36 cellular contexts compared by ENCODE assay signal in genomic region chr13:85626603-85627002, GRCh38.
"Had no signal": no experiment of that assay in that cellular context is flagged by ENCODE, and none has a peak within 500 bp of the region (broad histone marks: within the 10 kb centered on the region; RNA-seq: fewer than 3 reads in every experiment).

No MANE protein-coding gene starts in this region.

- DNase-seq: Kasumi-1, MG63, MM.1S, MV-4-11, NCI-H1048, NCI-H1092, NCI-H1092 treated with DMSO at 0.1 percent for 48 hours, NCI-H1105, NCI-H1105 treated with DMSO at 0.1 percent for 48 hours, NCI-H1417, NCI-H1417 treated with DMSO at 0.1 percent for 48 hours, NCI-H1436, NCI-H1436 treated with DMSO at 0.1 percent for 48 hours, NCI-H146, NCI-H1694, NCI-H1694 treated with DMSO at 0.1 percent for 48 hours, NCI-H187, NCI-H187 treated with DMSO at 0.1 percent for 48 hours, NCI-H1930, NCI-H2029, NCI-H2029 treated with DMSO at 0.1 percent for 48 hours, NCI-H2081, NCI-H2081 treated with DMSO at 0.1 percent for 48 hours, NCI-H2107, NCI-H2171, NCI-H2171 treated with DMSO at 0.1 percent for 48 hours, NCI-H2227 treated with DMSO at 0.1 percent for 48 hours, NCI-H226, NCI-H345, NCI-H446, NCI-H446 treated with DMSO at 0.1 percent for 48 hours, NCI-H510A, NCI-H510A treated with DMSO at 0.1 percent for 48 hours, NCI-H524, NCI-H524 treated with DMSO at 0.1 percent for 48 hours had no signal

- H3K4me2 ChIP-seq: KMS-11 had no signal

- H3K36me3 ChIP-seq: MG63 had no signal

- H3K4me3 ChIP-seq: MG63 had no signal

- H3K27ac ChIP-seq: KMS-11 had no signal

- H3K9me3 ChIP-seq: MG63 had no signal

- H3K27me3 ChIP-seq: MG63 had no signal

- H3K9ac ChIP-seq: KMS-11 had no signal
